22 cellular contexts compared by ENCODE assay signal in the genomic region with DNA sequence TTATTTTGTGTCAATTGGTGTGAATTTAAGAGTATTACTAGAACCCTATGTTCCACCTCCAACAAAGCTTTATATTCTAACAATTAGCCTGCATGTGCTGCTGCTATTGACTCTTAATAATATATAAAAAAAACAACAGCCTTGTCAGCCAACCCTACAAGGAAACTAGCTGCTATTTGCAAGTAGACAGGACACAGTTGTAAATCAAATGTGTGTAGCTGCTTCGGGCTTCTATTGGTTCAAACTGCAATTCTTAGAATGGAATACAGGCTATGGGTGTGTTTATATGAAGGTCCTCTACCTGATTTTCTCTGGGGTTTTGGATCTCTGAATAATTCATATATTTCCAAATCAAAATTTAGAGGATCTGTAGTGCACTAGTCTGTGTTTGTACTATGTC.
"Had no signal": no experiment of that assay in that cellular context is flagged by ENCODE, and none has a peak within 500 bp of the region (broad histone marks: within the 10 kb centered on the region; RNA-seq: fewer than 3 reads in every experiment).

No MANE protein-coding gene starts in this region.

- H3K27ac ChIP-seq: breast epithelium, Peyer's patch, RWPE1, SJCRH30 had no signal

- H3K27me3 ChIP-seq: breast epithelium, Peyer's patch, SJCRH30 had no signal

- H3K9me3 Mint-ChIP-seq: activated naive CD4-positive, alpha-beta T cell treated with anti-CD3 and anti-CD28 coated beads, Interleukin-2, amount 50 U/mL, for 24 hours; IgD-negative memory B cell had no signal

- H3K36me3 Mint-ChIP-seq: IgD-negative memory B cell had no signal

- DNase-seq: activated CD4-positive, alpha-beta T cell treated with anti-CD3 and anti-CD28 coated beads for 4 hours; activated CD4-positive, alpha-beta T cell treated with anti-CD3 and anti-CD28 coated beads, Interleukin-2, amount 50 U/mL, for 4 hours; activated CD8-positive, alpha-beta memory T cell treated with anti-CD3 and anti-CD28 coated beads, Interleukin-2, amount 50 U/mL, for 48 hours; activated CD8-positive, alpha-beta T cell treated with anti-CD3 and anti-CD28 coated beads, Interleukin-2, amount 10 ng/mL, durations not matched to agents 7 days and 5 days; activated T-cell treated with anti-CD3 and anti-CD28 coated beads, Interleukin-2, amount 50 U/mL, for 1 hour; aorta; KG1; NCI-H1092; NCI-H1930; NCI-H2171; NCI-H2227 treated with DMSO at 0.1 percent for 48 hours; NCI-H510A; Peyer's patch; Right ventricle myocardium superior; SJCRH30; SK-N-SH; SW 1271 had no signal

- H3K9ac ChIP-seq: SK-N-SH had no signal

- H3K4me3 Mint-ChIP-seq: activated CD8-positive, alpha-beta T cell treated with anti-CD3 and anti-CD28 coated beads, Interleukin-2, amount 10 ng/mL, durations not matched to agents 7 days and 5 days; activated naive CD4-positive, alpha-beta T cell treated with anti-CD3 and anti-CD28 coated beads, Interleukin-2, amount 50 U/mL, for 24 hours; IgD-negative memory B cell had no signal

- H3K4me2 ChIP-seq: SK-N-SH had no signal

- H3K36me3 ChIP-seq: breast epithelium, Peyer's patch, SJCRH30 had no signal

- H3K9me2 ChIP-seq: SK-N-SH had no signal

- ATAC-seq: activated CD4-positive, CD25-positive, alpha-beta regulatory T cell treated with anti-CD3 and anti-CD28 coated beads, Interleukin-2, amount 50 U/mL, for 24 hours; activated CD8-positive, alpha-beta T cell treated with anti-CD3 and anti-CD28 coated beads, Interleukin-2, amount 10 ng/mL, durations not matched to agents 7 days and 5 days had no signal

- H3K9me3 ChIP-seq: breast epithelium, Peyer's patch, SJCRH30, SK-N-SH had no signal

- H3K27ac Mint-ChIP-seq: activated CD8-positive, alpha-beta T cell treated with anti-CD3 and anti-CD28 coated beads, Interleukin-2, amount 10 ng/mL, durations not matched to agents 7 days and 5 days; activated naive CD4-positive, alpha-beta T cell treated with anti-CD3 and anti-CD28 coated beads, Interleukin-2, amount 50 U/mL, for 24 hours; IgD-negative memory B cell had no signal

- H3K4me1 ChIP-seq: Peyer's patch had no signal

- H3K27me3 Mint-ChIP-seq: activated naive CD4-positive, alpha-beta T cell treated with anti-CD3 and anti-CD28 coated beads, Interleukin-2, amount 50 U/mL, for 24 hours; IgD-negative memory B cell had no signal

- H3K4me3 ChIP-seq: breast epithelium, Peyer's patch, SJCRH30 had no signal
